Comparison of ENCODE assay signal across 1 cellular context in genomic region chr15:89998923-89999675, GRCh38.
TF ChIP-seq lines count a peak whose summit lies in the region.

No MANE protein-coding gene starts in this region.

TF ChIP-seq in H1, 55 proteins besides CTCF, POLR2A, EP300 and RAD21:
- TF ChIP-seq EGR1 (IDR thresholded peaks at IDR 0.05; ENCODE audit: borderline replicate concordance, low read depth, low read length) (no peak), KDM5A (IDR thresholded peaks at IDR 0.05; ENCODE audit: low read length) (no peak), KDM1A (IDR thresholded peaks at IDR 0.05; ENCODE audit: borderline replicate concordance, low read length) (peak; percentile 66; the same call in 1 of the 2 replicates), CHD1 (IDR thresholded peaks at IDR 0.05; ENCODE audit: low read depth, low read length) (no peak), NANOG (IDR thresholded peaks at IDR 0.05; ENCODE audit: insufficient read depth, low read depth, low read length, poor library complexity, severe bottlenecking) (no peak), PHF8 (conservative IDR thresholded peaks at IDR 0.05; ENCODE audit: low read depth, low read length) (no peak)
